ENCODE assay signal across 1 cellular context in the genomic region with DNA sequence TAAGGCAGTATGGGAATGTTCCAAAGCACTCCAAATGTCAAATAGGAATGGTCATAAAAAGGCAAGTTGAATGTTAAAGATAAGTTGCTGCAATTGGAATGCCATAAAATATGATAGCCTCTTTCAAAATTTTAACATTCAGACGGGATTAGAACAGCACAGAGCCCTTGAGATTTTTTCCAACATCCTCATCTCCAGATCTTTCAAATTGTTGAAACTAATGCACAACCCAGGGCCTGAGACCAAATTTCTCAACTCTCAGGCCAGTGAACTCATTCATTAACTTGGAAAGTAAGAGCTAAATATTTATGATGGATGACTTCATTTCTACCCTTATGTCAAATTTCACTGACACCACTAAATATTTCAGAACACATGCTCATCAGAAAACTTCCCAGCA.
TF ChIP-seq lines count a peak whose summit lies in the region.

No MANE protein-coding gene starts in this region.

TF ChIP-seq in WTC11, 78 proteins besides CTCF, POLR2A, EP300 and RAD21 (continued from another document):
- TF ChIP-seq, protein P1, sequence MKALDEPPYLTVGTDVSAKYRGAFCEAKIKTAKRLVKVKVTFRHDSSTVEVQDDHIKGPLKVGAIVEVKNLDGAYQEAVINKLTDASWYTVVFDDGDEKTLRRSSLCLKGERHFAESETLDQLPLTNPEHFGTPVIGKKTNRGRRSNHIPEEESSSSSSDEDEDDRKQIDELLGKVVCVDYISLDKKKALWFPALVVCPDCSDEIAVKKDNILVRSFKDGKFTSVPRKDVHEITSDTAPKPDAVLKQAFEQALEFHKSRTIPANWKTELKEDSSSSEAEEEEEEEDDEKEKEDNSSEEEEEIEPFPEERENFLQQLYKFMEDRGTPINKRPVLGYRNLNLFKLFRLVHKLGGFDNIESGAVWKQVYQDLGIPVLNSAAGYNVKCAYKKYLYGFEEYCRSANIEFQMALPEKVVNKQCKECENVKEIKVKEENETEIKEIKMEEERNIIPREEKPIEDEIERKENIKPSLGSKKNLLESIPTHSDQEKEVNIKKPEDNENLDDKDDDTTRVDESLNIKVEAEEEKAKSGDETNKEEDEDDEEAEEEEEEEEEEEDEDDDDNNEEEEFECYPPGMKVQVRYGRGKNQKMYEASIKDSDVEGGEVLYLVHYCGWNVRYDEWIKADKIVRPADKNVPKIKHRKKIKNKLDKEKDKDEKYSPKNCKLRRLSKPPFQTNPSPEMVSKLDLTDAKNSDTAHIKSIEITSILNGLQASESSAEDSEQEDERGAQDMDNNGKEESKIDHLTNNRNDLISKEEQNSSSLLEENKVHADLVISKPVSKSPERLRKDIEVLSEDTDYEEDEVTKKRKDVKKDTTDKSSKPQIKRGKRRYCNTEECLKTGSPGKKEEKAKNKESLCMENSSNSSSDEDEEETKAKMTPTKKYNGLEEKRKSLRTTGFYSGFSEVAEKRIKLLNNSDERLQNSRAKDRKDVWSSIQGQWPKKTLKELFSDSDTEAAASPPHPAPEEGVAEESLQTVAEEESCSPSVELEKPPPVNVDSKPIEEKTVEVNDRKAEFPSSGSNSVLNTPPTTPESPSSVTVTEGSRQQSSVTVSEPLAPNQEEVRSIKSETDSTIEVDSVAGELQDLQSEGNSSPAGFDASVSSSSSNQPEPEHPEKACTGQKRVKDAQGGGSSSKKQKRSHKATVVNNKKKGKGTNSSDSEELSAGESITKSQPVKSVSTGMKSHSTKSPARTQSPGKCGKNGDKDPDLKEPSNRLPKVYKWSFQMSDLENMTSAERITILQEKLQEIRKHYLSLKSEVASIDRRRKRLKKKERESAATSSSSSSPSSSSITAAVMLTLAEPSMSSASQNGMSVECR (CRISPR knock-in tag; IDR thresholded peaks at IDR 0.05; ENCODE audit: borderline replicate concordance), result no peak
- TF ChIP-seq, protein P2, sequence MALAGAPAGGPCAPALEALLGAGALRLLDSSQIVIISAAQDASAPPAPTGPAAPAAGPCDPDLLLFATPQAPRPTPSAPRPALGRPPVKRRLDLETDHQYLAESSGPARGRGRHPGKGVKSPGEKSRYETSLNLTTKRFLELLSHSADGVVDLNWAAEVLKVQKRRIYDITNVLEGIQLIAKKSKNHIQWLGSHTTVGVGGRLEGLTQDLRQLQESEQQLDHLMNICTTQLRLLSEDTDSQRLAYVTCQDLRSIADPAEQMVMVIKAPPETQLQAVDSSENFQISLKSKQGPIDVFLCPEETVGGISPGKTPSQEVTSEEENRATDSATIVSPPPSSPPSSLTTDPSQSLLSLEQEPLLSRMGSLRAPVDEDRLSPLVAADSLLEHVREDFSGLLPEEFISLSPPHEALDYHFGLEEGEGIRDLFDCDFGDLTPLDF (CRISPR knock-in tag; IDR thresholded peaks at IDR 0.05), result no peak
- TF ChIP-seq CREB1 (CRISPR knock-in tag; IDR thresholded peaks at IDR 0.05) (no peak), IRF2 (CRISPR knock-in tag; IDR thresholded peaks at IDR 0.05; ENCODE audit: borderline replicate concordance, low read depth) (no peak), JAZF1 (CRISPR knock-in tag; IDR thresholded peaks at IDR 0.05) (no peak), SP1 (CRISPR knock-in tag; conservative IDR thresholded peaks at IDR 0.05) (no peak)
- TF ChIP-seq, protein P3, sequence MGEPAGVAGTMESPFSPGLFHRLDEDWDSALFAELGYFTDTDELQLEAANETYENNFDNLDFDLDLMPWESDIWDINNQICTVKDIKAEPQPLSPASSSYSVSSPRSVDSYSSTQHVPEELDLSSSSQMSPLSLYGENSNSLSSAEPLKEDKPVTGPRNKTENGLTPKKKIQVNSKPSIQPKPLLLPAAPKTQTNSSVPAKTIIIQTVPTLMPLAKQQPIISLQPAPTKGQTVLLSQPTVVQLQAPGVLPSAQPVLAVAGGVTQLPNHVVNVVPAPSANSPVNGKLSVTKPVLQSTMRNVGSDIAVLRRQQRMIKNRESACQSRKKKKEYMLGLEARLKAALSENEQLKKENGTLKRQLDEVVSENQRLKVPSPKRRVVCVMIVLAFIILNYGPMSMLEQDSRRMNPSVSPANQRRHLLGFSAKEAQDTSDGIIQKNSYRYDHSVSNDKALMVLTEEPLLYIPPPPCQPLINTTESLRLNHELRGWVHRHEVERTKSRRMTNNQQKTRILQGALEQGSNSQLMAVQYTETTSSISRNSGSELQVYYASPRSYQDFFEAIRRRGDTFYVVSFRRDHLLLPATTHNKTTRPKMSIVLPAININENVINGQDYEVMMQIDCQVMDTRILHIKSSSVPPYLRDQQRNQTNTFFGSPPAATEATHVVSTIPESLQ (CRISPR knock-in tag; IDR thresholded peaks at IDR 0.05), result no peak
- TF ChIP-seq, protein P4, sequence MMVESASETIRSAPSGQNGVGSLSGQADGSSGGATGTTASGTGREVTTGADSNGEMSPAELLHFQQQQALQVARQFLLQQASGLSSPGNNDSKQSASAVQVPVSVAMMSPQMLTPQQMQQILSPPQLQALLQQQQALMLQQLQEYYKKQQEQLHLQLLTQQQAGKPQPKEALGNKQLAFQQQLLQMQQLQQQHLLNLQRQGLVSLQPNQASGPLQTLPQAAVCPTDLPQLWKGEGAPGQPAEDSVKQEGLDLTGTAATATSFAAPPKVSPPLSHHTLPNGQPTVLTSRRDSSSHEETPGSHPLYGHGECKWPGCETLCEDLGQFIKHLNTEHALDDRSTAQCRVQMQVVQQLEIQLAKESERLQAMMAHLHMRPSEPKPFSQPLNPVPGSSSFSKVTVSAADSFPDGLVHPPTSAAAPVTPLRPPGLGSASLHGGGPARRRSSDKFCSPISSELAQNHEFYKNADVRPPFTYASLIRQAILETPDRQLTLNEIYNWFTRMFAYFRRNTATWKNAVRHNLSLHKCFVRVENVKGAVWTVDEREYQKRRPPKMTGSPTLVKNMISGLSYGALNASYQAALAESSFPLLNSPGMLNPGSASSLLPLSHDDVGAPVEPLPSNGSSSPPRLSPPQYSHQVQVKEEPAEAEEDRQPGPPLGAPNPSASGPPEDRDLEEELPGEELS (CRISPR knock-in tag; IDR thresholded peaks at IDR 0.05), result no peak
